In the genomic region with DNA sequence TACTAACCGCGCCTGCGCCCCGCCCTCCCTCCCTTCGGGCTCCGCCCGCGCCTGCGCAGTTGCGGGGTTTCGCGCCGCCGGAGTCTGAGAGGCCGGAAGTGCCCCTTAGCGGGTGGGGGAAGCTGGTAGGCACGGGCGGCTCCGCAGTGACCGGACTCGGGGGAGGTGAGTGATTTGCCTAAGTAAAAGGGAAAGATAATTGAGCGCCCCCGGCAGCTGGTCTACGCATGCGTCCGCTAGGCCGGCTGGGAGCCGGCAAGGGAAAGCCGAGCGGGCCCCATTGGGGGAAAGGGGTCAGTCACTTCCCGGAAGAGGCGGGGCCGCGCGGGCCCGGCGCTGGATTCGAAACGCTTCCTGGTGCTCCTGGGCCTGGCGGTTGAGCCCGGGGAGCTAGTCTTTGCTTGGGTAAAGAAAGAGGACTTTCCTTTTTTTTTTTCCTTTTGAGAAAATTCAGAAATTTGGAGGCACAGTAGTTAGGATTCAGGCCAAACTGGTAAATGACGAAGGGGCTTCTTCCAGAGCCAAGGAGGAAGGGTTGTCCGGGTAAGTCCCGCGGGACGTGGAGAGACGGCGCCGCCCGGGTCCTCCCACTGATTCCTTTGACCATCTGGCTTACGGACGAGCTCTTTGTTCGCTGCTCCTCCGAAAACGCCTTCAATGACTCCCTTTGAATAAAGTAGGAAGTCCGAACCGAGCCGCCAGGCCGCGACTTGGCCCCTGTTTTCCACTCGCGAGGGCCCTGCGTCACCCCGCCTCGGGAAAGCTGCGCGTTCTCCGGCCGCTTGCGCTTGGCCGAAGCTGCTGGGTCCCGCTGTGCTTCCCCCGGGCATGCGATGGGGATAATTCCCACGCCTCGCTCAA, we compare ENCODE assay signal across 8 cellular contexts. TPM values are rescaled to one million over a fixed set of nuclear protein-coding genes. Genes with fewer than 3 reads are reported as not detected.
A peak's percentile ranks its signal among the peaks of the same experiment; 100 is the strongest.
DNase-seq lines count a peak whose midpoint lies in the region; ATAC-seq, FAIRE-seq and TF ChIP-seq lines count a peak whose summit lies in the region.

A gene with protein sequence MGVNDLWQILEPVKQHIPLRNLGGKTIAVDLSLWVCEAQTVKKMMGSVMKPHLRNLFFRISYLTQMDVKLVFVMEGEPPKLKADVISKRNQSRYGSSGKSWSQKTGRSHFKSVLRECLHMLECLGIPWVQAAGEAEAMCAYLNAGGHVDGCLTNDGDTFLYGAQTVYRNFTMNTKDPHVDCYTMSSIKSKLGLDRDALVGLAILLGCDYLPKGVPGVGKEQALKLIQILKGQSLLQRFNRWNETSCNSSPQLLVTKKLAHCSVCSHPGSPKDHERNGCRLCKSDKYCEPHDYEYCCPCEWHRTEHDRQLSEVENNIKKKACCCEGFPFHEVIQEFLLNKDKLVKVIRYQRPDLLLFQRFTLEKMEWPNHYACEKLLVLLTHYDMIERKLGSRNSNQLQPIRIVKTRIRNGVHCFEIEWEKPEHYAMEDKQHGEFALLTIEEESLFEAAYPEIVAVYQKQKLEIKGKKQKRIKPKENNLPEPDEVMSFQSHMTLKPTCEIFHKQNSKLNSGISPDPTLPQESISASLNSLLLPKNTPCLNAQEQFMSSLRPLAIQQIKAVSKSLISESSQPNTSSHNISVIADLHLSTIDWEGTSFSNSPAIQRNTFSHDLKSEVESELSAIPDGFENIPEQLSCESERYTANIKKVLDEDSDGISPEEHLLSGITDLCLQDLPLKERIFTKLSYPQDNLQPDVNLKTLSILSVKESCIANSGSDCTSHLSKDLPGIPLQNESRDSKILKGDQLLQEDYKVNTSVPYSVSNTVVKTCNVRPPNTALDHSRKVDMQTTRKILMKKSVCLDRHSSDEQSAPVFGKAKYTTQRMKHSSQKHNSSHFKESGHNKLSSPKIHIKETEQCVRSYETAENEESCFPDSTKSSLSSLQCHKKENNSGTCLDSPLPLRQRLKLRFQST (plus strand): TSS at position 336 of the 861 bp plus-strand sequence. CDS start 5,806 bp downstream, outside the sequence.
A gene with protein sequence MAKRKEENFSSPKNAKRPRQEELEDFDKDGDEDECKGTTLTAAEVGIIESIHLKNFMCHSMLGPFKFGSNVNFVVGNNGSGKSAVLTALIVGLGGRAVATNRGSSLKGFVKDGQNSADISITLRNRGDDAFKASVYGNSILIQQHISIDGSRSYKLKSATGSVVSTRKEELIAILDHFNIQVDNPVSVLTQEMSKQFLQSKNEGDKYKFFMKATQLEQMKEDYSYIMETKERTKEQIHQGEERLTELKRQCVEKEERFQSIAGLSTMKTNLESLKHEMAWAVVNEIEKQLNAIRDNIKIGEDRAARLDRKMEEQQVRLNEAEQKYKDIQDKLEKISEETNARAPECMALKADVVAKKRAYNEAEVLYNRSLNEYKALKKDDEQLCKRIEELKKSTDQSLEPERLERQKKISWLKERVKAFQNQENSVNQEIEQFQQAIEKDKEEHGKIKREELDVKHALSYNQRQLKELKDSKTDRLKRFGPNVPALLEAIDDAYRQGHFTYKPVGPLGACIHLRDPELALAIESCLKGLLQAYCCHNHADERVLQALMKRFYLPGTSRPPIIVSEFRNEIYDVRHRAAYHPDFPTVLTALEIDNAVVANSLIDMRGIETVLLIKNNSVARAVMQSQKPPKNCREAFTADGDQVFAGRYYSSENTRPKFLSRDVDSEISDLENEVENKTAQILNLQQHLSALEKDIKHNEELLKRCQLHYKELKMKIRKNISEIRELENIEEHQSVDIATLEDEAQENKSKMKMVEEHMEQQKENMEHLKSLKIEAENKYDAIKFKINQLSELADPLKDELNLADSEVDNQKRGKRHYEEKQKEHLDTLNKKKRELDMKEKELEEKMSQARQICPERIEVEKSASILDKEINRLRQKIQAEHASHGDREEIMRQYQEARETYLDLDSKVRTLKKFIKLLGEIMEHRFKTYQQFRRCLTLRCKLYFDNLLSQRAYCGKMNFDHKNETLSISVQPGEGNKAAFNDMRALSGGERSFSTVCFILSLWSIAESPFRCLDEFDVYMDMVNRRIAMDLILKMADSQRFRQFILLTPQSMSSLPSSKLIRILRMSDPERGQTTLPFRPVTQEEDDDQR (minus strand): TSS at position 8 of the 861 bp plus-strand sequence. CDS start 7,864 bp downstream, outside the sequence.

- H3K4me3 ChIP-seq in ovary: peak within 1 kb of the TSS; percentile 97
- peak within 1 kb of the TSS; percentile 63 to 77 (median 63) for H3K4me3 ChIP-seq in thyroid gland (replicated peaks in 1 of 3)

- H3K36me3 ChIP-seq in ovary (no peaks in the 10 kb centered on the region), thyroid gland (no peaks in the 10 kb centered on the region)

- TF ChIP-seq POLR2A in GM12891 (IDR thresholded peaks at IDR 0.05; ENCODE audit: low read depth, low read length) (peak; percentile 22; the same call in 1 of the 2 replicates), ovary (IDR thresholded peaks at IDR 0.05) (no peak), thyroid gland (IDR thresholded peaks at IDR 0.05) (no peak)

- H3K27ac ChIP-seq in ovary: peak within 1 kb of the TSS; percentile 82 to 92
- H3K27ac ChIP-seq in thyroid gland: peak within 1 kb of the TSS; percentile 98 to 99 (median 99)

- TF ChIP-seq EP300 in ovary (IDR thresholded peaks at IDR 0.05): no peak

- intact Hi-C loops in Right ventricle myocardium inferior (cut with DNase I): loop anchor here (1.0 kb wide), 1 partner anchor 76 kb away; no protein-coding TSS in a partner anchor
- intact Hi-C loops in ovary (cut with DNase I): no loop called here
- intact Hi-C loops in thyroid gland (cut with DNase I): no loop called here

- FAIRE-seq in GM12891 (lab: Jason Lieb, UNC): peak; percentile 87

- ATAC-seq in HG02798 (IDR thresholded peaks at IDR 0.05; ENCODE audit: poor library complexity, unreplicated experiment) (peak; percentile 75), Right ventricle myocardium inferior (peak; percentile 97)

- TF ChIP-seq CTCF in ovary (IDR thresholded peaks at IDR 0.05): no peak
- TF ChIP-seq CTCF in thyroid gland (IDR thresholded peaks at IDR 0.05): no peak

- H3K4me1 ChIP-seq in ovary (ENCODE audit: insufficient read depth) (peaks cover 4% of the 10 kb centered on the region), thyroid gland (peaks cover 13 to 16% of the 10 kb centered on the region in 2 donors)

- DNase-seq in GM12891 (ENCODE audit: insufficient read length, low spot score) (peak; percentile 78), NCI-H1417 treated with DMSO at 0.1 percent for 48 hours (lab: John Stamatoyannopoulos, UW) (peak; percentile 88), SW480 (ENCODE audit: low spot score) (peak; percentile 95), Right ventricle myocardium inferior (ENCODE audit: missing footprints) (peak; percentile 95), ovary (peak; percentile 87 to 92 (median 90)), thyroid gland (peak; percentile 88 to 89)
- peak; percentile 80 for DNase-seq in activated naive CD8-positive, alpha-beta T cell treated with anti-CD3 and anti-CD28 coated beads, Interleukin-2, amount 50 U/mL, for 16 hours (ENCODE audit: low read depth, low spot score)

- 0 to 1% (median 0%) methylated on average over 67 to 76 of the region's 76 CpGs for WGBS in ovary, 3 donors
- 0% methylated on average over 54 to 58 of the region's 76 CpGs for WGBS in thyroid gland, 2 donors

- no peaks in the 10 kb centered on the region for H3K9me3 ChIP-seq in ovary
- H3K9me3 ChIP-seq in thyroid gland: no peaks in the 10 kb centered on the region

- H3K27me3 ChIP-seq in ovary: no peaks in the 10 kb centered on the region
- H3K27me3 ChIP-seq in thyroid gland: no peaks in the 10 kb centered on the region

TF ChIP-seq in GM12891, 5 proteins besides CTCF, POLR2A, EP300 and RAD21:
- TF ChIP-seq PAX5 (IDR thresholded peaks at IDR 0.05; ENCODE audit: insufficient read depth, low read length, severe bottlenecking) (no peak), POU2F2 (IDR thresholded peaks at IDR 0.05; ENCODE audit: low read depth, low read length) (peak; percentile 58; the same call in 1 of the 2 replicates), POLR2AphosphoS5 (IDR thresholded peaks at IDR 0.05; ENCODE audit: low read depth, low read length) (no peak; the same call in 1 of the 2 replicates)

RNA-seq across cellular contexts. Expression of the first gene that starts in this region (rescaled TPM):
- polyA plus RNA-seq in GM12891 (2012; ENCODE audit: low read depth, missing spikeins): 8.2 TPM
- total RNA-seq in Right ventricle myocardium inferior: 3.3 TPM
- 1 to 10 TPM; 1.0 to 4.7 (median 2.3) TPM for total RNA-seq in ovary
- polyA plus RNA-seq in ovary: 1 to 10 TPM in 1 of 2 donors, under 1 TPM in 1; 0.77 to 2.8 TPM
- 10 to 100 TPM in 2 of 4 donors, 1 to 10 TPM in 2; 4.4 to 15.9 (median 9.8) TPM for total RNA-seq in thyroid gland

RNA-seq across cellular contexts. Expression of the second gene that starts in this region (rescaled TPM):
- 15.9 TPM for polyA plus RNA-seq in GM12891 (2012; ENCODE audit: low read depth, missing spikeins)
- 12.7 TPM for total RNA-seq in Right ventricle myocardium inferior
- total RNA-seq in ovary: 10 to 100 TPM; 10.2 to 16.8 (median 13.2) TPM
- 10 to 100 TPM in 1 of 2 donors, 1 to 10 TPM in 1; 6.6 to 12.3 TPM for polyA plus RNA-seq in ovary
- 10 to 100 TPM; 15.4 to 30.0 (median 19.0) TPM for total RNA-seq in thyroid gland

Comparison
In these comparisons a context has a peak if more than half of its experiments do, and no peak if none do; other contexts are left out.
1. Peak in every context shown above with its lines: DNase-seq, ATAC-seq, H3K4me3 ChIP-seq and H3K27ac ChIP-seq.